5 cellular contexts compared by ENCODE assay signal in genomic region chr15:30497275-30497674, GRCh38. TPM values are rescaled to one million over a fixed set of nuclear protein-coding genes. Genes with fewer than 3 reads are reported as not detected.
"Had no signal": no experiment of that assay in that cellular context is flagged by ENCODE, and none has a peak within 500 bp of the region (broad histone marks: within the 10 kb centered on the region; RNA-seq: fewer than 3 reads in every experiment).

No MANE protein-coding gene starts in this region.

RNA-seq across cellular contexts. Expression of gene GOLGA8Q, which starts 54.6 kb away (rescaled TPM):
- total RNA-seq: hepatocyte, lower lobe of right lung had no signal
- polyA plus RNA-seq: hepatocyte; keratinocyte; mammary epithelial cell; naive thymus-derived CD4-positive, alpha-beta T cell had no signal
